ENCODE assay signal across 14 cellular contexts in the genomic region with DNA sequence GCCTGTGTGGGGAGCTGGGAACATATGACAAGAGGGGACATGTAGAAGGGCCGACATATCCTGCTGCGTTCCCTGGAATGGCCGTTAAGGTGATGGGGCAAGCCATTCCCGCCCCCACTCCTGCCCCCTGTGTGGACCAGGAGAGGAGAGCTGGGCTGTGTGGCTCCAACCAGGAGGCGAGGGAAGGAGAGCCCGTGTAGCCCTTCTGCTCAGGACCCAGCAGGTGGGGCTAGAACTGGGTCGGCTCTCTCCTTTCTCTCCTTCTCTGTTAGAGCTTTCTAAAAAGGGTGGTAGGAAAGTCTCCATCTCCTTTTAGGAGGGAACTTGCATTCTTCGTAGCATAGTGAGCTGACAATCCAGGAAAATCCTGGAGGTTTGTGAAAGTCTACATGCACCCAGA.
"Had no signal": no experiment of that assay in that cellular context is flagged by ENCODE, and none has a peak within 500 bp of the region (broad histone marks: within the 10 kb centered on the region; RNA-seq: fewer than 3 reads in every experiment).

No MANE protein-coding gene starts in this region.

- DNase-seq: stimulated activated naive CD8-positive, alpha-beta T cell treated with anti-CD3 and anti-CD28 coated beads, Interleukin-15, Interleukin-2, amounts not matched to agents 100 U/mL and 50 U/mL, for 24 hours had no signal

- H3K4me3 Mint-ChIP-seq: activated CD8-positive, alpha-beta T cell treated with anti-CD3 and anti-CD28 coated beads, Interleukin-2, amount 10 ng/mL, durations not matched to agents 7 days and 5 days; activated naive CD8-positive, alpha-beta T cell treated with anti-CD3 and anti-CD28 coated beads, Interleukin-2, amount 10 ng/mL, durations not matched to agents 7 days and 5 days; activated T-helper 17 cell treated with anti-CD3 and anti-CD28 coated beads, Interleukin-2, amount 50 U/mL, for 72 hours; naive thymus-derived CD4-positive, alpha-beta T cell; T-cell; T-helper 2 cell treated with Interferon-gamma antibody and Interleukin-4, amounts not matched to agents 5 μg/mL and 100 μg/mL, for 36 hours had no signal

- H3K27me3 ChIP-seq: body of pancreas, esophagus muscularis mucosa, gastrocnemius medialis, upper lobe of left lung had no signal

- H3K4me3 ChIP-seq: body of pancreas, esophagus muscularis mucosa, gastrocnemius medialis, left ventricle myocardium inferior, upper lobe of left lung had no signal

- H3K4me1 Mint-ChIP-seq: activated naive CD8-positive, alpha-beta T cell treated with anti-CD3 and anti-CD28 coated beads, Interleukin-2, amount 10 ng/mL, durations not matched to agents 7 days and 5 days; activated T-helper 17 cell treated with anti-CD3 and anti-CD28 coated beads, Interleukin-2, amount 50 U/mL, for 72 hours; T-cell had no signal

- H3K4me1 ChIP-seq: body of pancreas, upper lobe of left lung had no signal

- H3K27ac Mint-ChIP-seq: activated T-helper 17 cell treated with anti-CD3 and anti-CD28 coated beads, Interleukin-2, amount 50 U/mL, for 72 hours; naive thymus-derived CD4-positive, alpha-beta T cell; T-cell; T-helper 2 cell treated with Interferon-gamma antibody and Interleukin-4, amounts not matched to agents 5 μg/mL and 100 μg/mL, for 36 hours had no signal

- H3K27ac ChIP-seq: body of pancreas, esophagus muscularis mucosa, upper lobe of left lung, WERI-Rb-1 had no signal

- H3K9me3 Mint-ChIP-seq: activated naive CD8-positive, alpha-beta T cell treated with anti-CD3 and anti-CD28 coated beads, Interleukin-2, amount 10 ng/mL, durations not matched to agents 7 days and 5 days; activated T-helper 17 cell treated with anti-CD3 and anti-CD28 coated beads, Interleukin-2, amount 50 U/mL, for 72 hours; naive thymus-derived CD4-positive, alpha-beta T cell; neural crest cell; T-cell; T-helper 2 cell treated with Interferon-gamma antibody and Interleukin-4, amounts not matched to agents 5 μg/mL and 100 μg/mL, for 36 hours had no signal

- H3K27me3 Mint-ChIP-seq: activated naive CD8-positive, alpha-beta T cell treated with anti-CD3 and anti-CD28 coated beads, Interleukin-2, amount 10 ng/mL, durations not matched to agents 7 days and 5 days; activated T-helper 17 cell treated with anti-CD3 and anti-CD28 coated beads, Interleukin-2, amount 50 U/mL, for 72 hours; naive thymus-derived CD4-positive, alpha-beta T cell; T-cell had no signal
